17 cellular contexts compared by ENCODE assay signal in genomic region chr14:54590481-54590880, GRCh38. TPM values are rescaled to one million over a fixed set of nuclear protein-coding genes. Genes with fewer than 3 reads are reported as not detected.
DNase-seq lines count a peak whose midpoint lies in the region; ATAC-seq and TF ChIP-seq lines count a peak whose summit lies in the region.
"Had no signal": no experiment of that assay in that cellular context is flagged by ENCODE, and none has a peak within 500 bp of the region (broad histone marks: within the 10 kb centered on the region; RNA-seq: fewer than 3 reads in every experiment).

No MANE protein-coding gene starts in this region.

- no peak overlapping the region for H4K8ac ChIP-seq in mesenchymal stem cell (ENCODE audit: low read length)

- no peak overlapping the region for H3K14ac ChIP-seq in mesenchymal stem cell (ENCODE audit: low read length in 2 of 2)

- intact Hi-C loops in Right ventricle myocardium inferior (cut with DNase I): no loop called here
- intact Hi-C loops in vagina (cut with DNase I): no loop called here
- intact Hi-C loops in posterior cingulate gyrus (cut with DNase I): no loop called here

- ATAC-seq in Right ventricle myocardium inferior (peak; percentile 65), GM21528 (IDR thresholded peaks at IDR 0.05; ENCODE audit: low FRiP score, unreplicated experiment) (no peak)

- no peak overlapping the region for H2BK15ac ChIP-seq in mesenchymal stem cell (ENCODE audit: low read depth, poor library complexity, severe bottlenecking)

- peaks cover 8% of the 10 kb centered on the region for H3K79me1 ChIP-seq in mesenchymal stem cell (replicated peaks; ENCODE audit: low read length, poor library complexity, severe bottlenecking)

- no peak overlapping the region for H2AFZ ChIP-seq in mesenchymal stem cell (ENCODE audit: low read depth, low read length)

- no peak overlapping the region for H2BK12ac ChIP-seq in mesenchymal stem cell (ENCODE audit: low read length in 2 of 2)

- no peak overlapping the region for H4K91ac ChIP-seq in mesenchymal stem cell (ENCODE audit: low read length)

- peak overlapping the region in 1 of 2 experiments; percentile 89 for H3K23ac ChIP-seq in mesenchymal stem cell (ENCODE audit: low read length in 2 of 2)

- H3K9me3 ChIP-seq in right atrium auricular region (no peaks in the 10 kb centered on the region), adipocyte (ENCODE audit: control insufficient read depth, low read length) (no peaks in the 10 kb centered on the region), mesenchymal stem cell (ENCODE audit: control insufficient read depth, low read length) (no peaks in the 10 kb centered on the region), vagina (no peaks in the 10 kb centered on the region)

- no peak overlapping the region for H3K4ac ChIP-seq in mesenchymal stem cell (ENCODE audit: low read depth in 1 of 2, low read length in 2 of 2)

- H3K4me1 ChIP-seq in right atrium auricular region (peaks cover 0 to 35% of the 10 kb centered on the region in 2 donors), adipocyte (ENCODE audit: control insufficient read depth, insufficient read depth, low read length) (peaks cover 48% of the 10 kb centered on the region), mesenchymal stem cell (ENCODE audit: control insufficient read depth, insufficient read depth, low read depth, low read length) (peaks cover 13% of the 10 kb centered on the region), vagina (peaks cover 34% of the 10 kb centered on the region)

- TF ChIP-seq CTCF in right atrium auricular region (IDR thresholded peaks at IDR 0.05): no peak
- TF ChIP-seq CTCF in vagina (IDR thresholded peaks at IDR 0.05): no peak

- H3K27me3 ChIP-seq in right atrium auricular region (no peaks in the 10 kb centered on the region), adipocyte (replicated peaks; ENCODE audit: control insufficient read depth, insufficient read depth, low read length) (no peaks in the 10 kb centered on the region), mesenchymal stem cell (ENCODE audit: control insufficient read depth in 1 of 2, insufficient read depth in 1 of 2, low read length in 2 of 2) (no peaks in the 10 kb centered on the region), vagina (no peaks in the 10 kb centered on the region)

- DNase-seq in Right ventricle myocardium inferior (ENCODE audit: missing footprints): no peak
- DNase-seq in right atrium auricular region (ENCODE audit: low spot score): no peak
- DNase-seq in adipocyte (ENCODE audit: low read depth): peak; percentile 16
- DNase-seq in mesenchymal stem cell: no peak
- no peak for DNase-seq in vagina (ENCODE audit: extremely low spot score in 2 of 2)
- DNase-seq in ureter (ENCODE audit: low spot score): no peak
- no peak for DNase-seq in posterior cingulate gyrus
- DNase-seq: 8988T; C1 segment of cervical spinal cord; DMS 273 treated with DMSO at 0.1 percent for 48 hours; KBM-7; NCI-H1092; NCI-H2107; NCI-H226; NCI-H69; NK-92 treated with Interleukin-12 subunit alpha and Interleukin-12 subunit beta, amount 100 ng/mL, for 24 hours had no signal

- H2BK120ac ChIP-seq in mesenchymal stem cell (ENCODE audit: low read depth, low read length): no peak overlapping the region

- no peak overlapping the region for H2BK5ac ChIP-seq in mesenchymal stem cell (ENCODE audit: low read depth, low read length, poor library complexity, severe bottlenecking)

- peak overlapping the region; percentile 35 for H2AK5ac ChIP-seq in mesenchymal stem cell (ENCODE audit: low read length, severe bottlenecking)

- no peak overlapping the region for H3K27ac ChIP-seq in right atrium auricular region
- peak overlapping the region; percentile 33 for H3K27ac ChIP-seq in mesenchymal stem cell (ENCODE audit: low read length, poor library complexity, severe bottlenecking)
- peak overlapping the region; percentile 65 for H3K27ac ChIP-seq in vagina

- H3K36me3 ChIP-seq in right atrium auricular region (no peaks in the 10 kb centered on the region), adipocyte (ENCODE audit: control insufficient read depth, insufficient read depth, low read length, severe bottlenecking) (peaks cover 2% of the 10 kb centered on the region), mesenchymal stem cell (ENCODE audit: control insufficient read depth in 1 of 2, insufficient read depth in 2 of 2, low read depth in 1 of 2, low read length in 2 of 2) (peaks cover 0 to 3% of the 10 kb centered on the region in 2 experiments), vagina (no peaks in the 10 kb centered on the region)

- H3K18ac ChIP-seq in mesenchymal stem cell (ENCODE audit: low read depth in 1 of 2, low read length in 2 of 2): no peak overlapping the region

- no peak for TF ChIP-seq POLR2A in vagina (IDR thresholded peaks at IDR 0.05)

- H3K9ac ChIP-seq in adipocyte (ENCODE audit: low read length): no peak overlapping the region
- H3K9ac ChIP-seq in mesenchymal stem cell (ENCODE audit: low read length): no peak overlapping the region

- H3K4me3 ChIP-seq in right atrium auricular region: no peak overlapping the region
- no peak overlapping the region for H3K4me3 ChIP-seq in adipocyte (ENCODE audit: low read length)
- no peak overlapping the region for H3K4me3 ChIP-seq in mesenchymal stem cell (ENCODE audit: insufficient read depth in 1 of 2, low read depth in 1 of 2, low read length in 2 of 2)
- no peak overlapping the region for H3K4me3 ChIP-seq in vagina

- no peak overlapping the region for H3K4me2 ChIP-seq in mesenchymal stem cell (ENCODE audit: low read length, poor library complexity, severe bottlenecking)

RNA-seq across cellular contexts. Expression of gene SAMD4A, which starts 23.6 kb away (rescaled TPM):
- 128 TPM for total RNA-seq in Right ventricle myocardium inferior
- total RNA-seq in right atrium auricular region: 100 to 1,000 TPM in 1 of 2 donors, 10 to 100 TPM in 1; 74.5 to 102 TPM
- 21.1 TPM for polyA plus RNA-seq in mesenchymal stem cell (2013, experiment 1 of 2)
- 21.2 TPM for polyA plus RNA-seq in mesenchymal stem cell (2013, experiment 2 of 2)
- 43.0 TPM for total RNA-seq in vagina
- total RNA-seq in ureter: 56.6 TPM

Comparison
In these comparisons a context has a peak if more than half of its experiments do, and no peak if none do; other contexts are left out.
1. H3K27ac ChIP-seq: peak in mesenchymal stem cell (single experiment) and vagina (single experiment); none in right atrium auricular region (0 of 2).